Comparison of ENCODE assay signal across 11 cellular contexts in the genomic region with DNA sequence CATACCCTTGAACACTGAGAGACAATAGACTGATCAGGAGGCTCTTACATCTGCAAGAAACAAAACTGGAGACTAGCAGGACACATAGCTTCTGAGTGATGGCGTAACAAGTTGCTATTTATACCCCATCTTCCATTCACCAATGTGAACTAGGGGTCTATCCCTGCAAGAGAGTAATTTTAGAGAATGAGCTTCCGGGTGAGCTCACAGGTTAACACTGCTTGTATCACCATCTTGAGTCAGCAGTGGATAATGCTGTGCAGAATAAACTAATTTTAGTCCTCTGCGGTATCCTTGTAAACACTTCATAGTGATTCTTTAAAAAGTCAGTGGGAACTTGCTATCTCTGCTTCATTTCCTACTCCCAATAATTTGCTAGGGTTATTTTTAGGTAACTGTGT. TPM values are rescaled to one million over a fixed set of nuclear protein-coding genes. Genes with fewer than 3 reads are reported as not detected.
A peak's percentile ranks its signal among the peaks of the same experiment; 100 is the strongest.
DNase-seq lines count a peak whose midpoint lies in the region; ATAC-seq and TF ChIP-seq lines count a peak whose summit lies in the region.
"Not testable (repeated sequence)": the region's sequence is repeated elsewhere in the genome, so short reads cannot be mapped to it uniquely, and the experiment has no call there.
"Had no signal": no experiment of that assay in that cellular context is flagged by ENCODE, and none has a peak within 500 bp of the region (broad histone marks: within the 10 kb centered on the region; RNA-seq: fewer than 3 reads in every experiment).

No MANE protein-coding gene starts in this region.

- in situ Hi-C loops in ACHN (cut with HindIII; ENCODE audit: low pct_ligation_motif_present, low pct_unique_long_range_greater_than_20kb, low sequenced_read_pairs); IMR-90 (cut with MboI; ENCODE audit: low sequenced_read_pairs): not testable (repeated sequence)

- H3K9me3 ChIP-seq in IMR-90 (ENCODE audit: control insufficient read depth, insufficient read depth, low read length); fibroblast of lung (ENCODE audit: control insufficient read depth, insufficient read depth, low read depth, low read length); heart right ventricle; mesodermal cell (ENCODE audit: control insufficient read depth, low read length); tibial artery: not testable (repeated sequence)

- not testable (repeated sequence) for H3K56ac ChIP-seq in IMR-90 (ENCODE audit: extremely low read depth, insufficient read depth, low read length)

- not testable (repeated sequence) for BruUV-seq in IMR-90 (replicated peaks; lab: Mats Ljungman, UMichigan)

- not testable (repeated sequence) for H3K4me1 ChIP-seq in IMR-90 (ENCODE audit: control insufficient read depth, insufficient read depth, low read length)
- H3K4me1 ChIP-seq in fibroblast of lung (ENCODE audit: control insufficient read depth, extremely low read depth, insufficient read depth, low read length) (peaks cover 15% of the 10 kb centered on the region), heart right ventricle (peaks cover 0 to 28% (median 4%) of the 10 kb centered on the region in 9 donors), mesodermal cell (ENCODE audit: control insufficient read depth, insufficient read depth, low read length, poor library complexity, severe bottlenecking) (peaks cover 34% of the 10 kb centered on the region), tibial artery (peaks cover 0 to 35% (median 8%) of the 10 kb centered on the region in 4 donors)

- not testable (repeated sequence) for H2AFZ ChIP-seq in IMR-90 (replicated peaks; ENCODE audit: low read length, poor library complexity); fibroblast of lung (ENCODE audit: low read length)

- not testable (repeated sequence) for H4K5ac ChIP-seq in IMR-90 (ENCODE audit: low read depth, low read length)

- peak overlapping the region; percentile 88 for H2BK5ac ChIP-seq in IMR-90 (ENCODE audit: low read depth, low read length, poor library complexity, severe bottlenecking)

- H3K36me3 ChIP-seq in IMR-90 (ENCODE audit: control insufficient read depth, insufficient read depth, low read length); fibroblast of lung (ENCODE audit: control insufficient read depth, insufficient read depth, low read length); heart right ventricle; mesodermal cell (ENCODE audit: control insufficient read depth, insufficient read depth, low read length); tibial artery: not testable (repeated sequence)

- H3K79me2 ChIP-seq in fibroblast of lung (ENCODE audit: control insufficient read depth, insufficient read depth, low read length), result not testable (repeated sequence)

- H3K14ac ChIP-seq in IMR-90 (replicated peaks; ENCODE audit: low read depth, low read length), result peak overlapping the region; percentile 79; the same call in 1 of the 2 replicates

- ATAC-seq in IMR-90 (ENCODE audit: low read depth), result peak; percentile 58
- ATAC-seq in heart right ventricle, result peak; percentile 53 to 90 (median 82)

- peak overlapping the region in 1 of 2 experiments; percentile 66; a peak in 1 of 4 replicates for H4K8ac ChIP-seq in IMR-90 (ENCODE audit: low read depth in 2 of 2, low read length in 2 of 2)

- H3K4ac ChIP-seq in IMR-90 (ENCODE audit: low read depth, low read length), result not testable (repeated sequence)

- no CpG with 5 or more reads among the region's 3 CpGs for WGBS in IMR-90 (ENCODE audit: extremely low coverage in 2 of 2, insufficient read length in 1 of 2), 2 experiments
- WGBS in heart right ventricle, 2 donors, result 31 to 37% methylated on average over 2 of the region's 3 CpGs
- no CpG with 5 or more reads among the region's 3 CpGs for WGBS in mesodermal cell (ENCODE audit: insufficient coverage in 2 of 2), 2 experiments

- H3K4me3 ChIP-seq in IMR-90 (ENCODE audit: insufficient read depth, low read depth, low read length); fibroblast of lung (replicated peaks in 1 of 4; ENCODE audit: control extremely low read depth in 1 of 4, insufficient read depth in 1 of 4, low read depth in 3 of 4, low read length in 4 of 4); heart right ventricle; mesodermal cell (ENCODE audit: extremely low read depth, insufficient read depth, low read length, poor library complexity, severe bottlenecking); tibial artery: not testable (repeated sequence)

- intact Hi-C loops in IMR-90 (cut with micrococcal nuclease); heart right ventricle (cut with DNase I); tibial artery (cut with DNase I; ENCODE audit: low total_unique reads): not testable (repeated sequence)

- POLR2A ChIA-PET in IMR-90 (lab: Charles Lee; ENCODE audit: unreplicated experiment), result not testable (repeated sequence)

- H3K9ac ChIP-seq in IMR-90 (ENCODE audit: low read depth, low read length); fibroblast of lung (ENCODE audit: insufficient read depth, low read length): not testable (repeated sequence)

- H2BK20ac ChIP-seq in IMR-90 (ENCODE audit: low read depth, low read length), result not testable (repeated sequence)

- peaks cover 19% of the 10 kb centered on the region for H4K20me1 ChIP-seq in IMR-90 (ENCODE audit: insufficient read depth, low read length)
- H4K20me1 ChIP-seq in fibroblast of lung (ENCODE audit: control insufficient read depth, extremely low read depth, insufficient read depth, low read length), result not testable (repeated sequence)

- H2BK120ac ChIP-seq in IMR-90 (ENCODE audit: low read depth, low read length), result peak overlapping the region; percentile 74; the same call in 1 of the 2 replicates

- peaks cover 0 to 11% of the 10 kb centered on the region in 2 experiments; a peak in 3 of 4 replicates for H3K79me1 ChIP-seq in IMR-90 (ENCODE audit: low read depth in 1 of 2, low read length in 2 of 2)

- H2AK5ac ChIP-seq in IMR-90 (ENCODE audit: low read depth, low read length), result peak overlapping the region; percentile 67; the same call in 1 of the 2 replicates

- peak; percentile 32 for DNase-seq in ACHN
- peak; percentile 81 for DNase-seq in IMR-90
- DNase-seq in amniotic epithelial cell (ENCODE audit: low read depth), result peak; percentile 69
- peak; percentile 43 to 80 for DNase-seq in fibroblast of lung (ENCODE audit: low read depth in 2 of 2)
- DNase-seq in heart right ventricle, tibial artery: not testable (repeated sequence)
- DNase-seq in renal cortical epithelial cell (ENCODE audit: low read depth), result peak; percentile 26

- not testable (repeated sequence) for H3K27me3 ChIP-seq in IMR-90 (ENCODE audit: control insufficient read depth, insufficient read depth, low read length); fibroblast of lung (ENCODE audit: control insufficient read depth, insufficient read depth, low read length); heart right ventricle; tibial artery

- not testable (repeated sequence) for H2BK15ac ChIP-seq in IMR-90 (ENCODE audit: low read depth, low read length)

- not testable (repeated sequence) for H4K91ac ChIP-seq in IMR-90 (ENCODE audit: insufficient read depth, low read depth, low read length)

- H3K18ac ChIP-seq in IMR-90 (ENCODE audit: low read depth, low read length), result not testable (repeated sequence)

- CTCF ChIA-PET in IMR-90 (lab: Yijun Ruan, JAX), result not testable (repeated sequence)

- TF ChIP-seq CTCF in IMR-90 (conservative IDR thresholded peaks at IDR 0.05; ENCODE audit: low read depth, low read length); fibroblast of lung (conservative IDR thresholded peaks at IDR 0.05 in 1 of 2, IDR thresholded peaks at IDR 0.05 in 1 of 2; ENCODE audit: low read depth in 1 of 2, low read length in 2 of 2); heart right ventricle (IDR thresholded peaks at IDR 0.05); tibial artery (IDR thresholded peaks at IDR 0.05): not testable (repeated sequence)

- not testable (repeated sequence) for H2AK9ac ChIP-seq in IMR-90 (replicated peaks; ENCODE audit: low read depth, low read length, poor library complexity)

- dilution Hi-C loops in IMR-90 (cut with HindIII; ENCODE audit: low sequenced_read_pairs, unreplicated experiment), result not testable (repeated sequence)

- peak; percentile 36; the same call in 1 of the 2 replicates for TF ChIP-seq POLR2A in IMR-90 (IDR thresholded peaks at IDR 0.05; ENCODE audit: low read depth, low read length)

- 0 out of 2 replicates have a peak overlapping the region, but pooled peaks have one; percentile 19 for H3K4me2 ChIP-seq in IMR-90 (ENCODE audit: low read depth, low read length)
- H3K4me2 ChIP-seq in fibroblast of lung (ENCODE audit: extremely low read depth, insufficient read depth, low read length), result peak overlapping the region; percentile 54

- H3K27ac ChIP-seq in IMR-90 (ENCODE audit: insufficient read depth, low read length), result not testable (repeated sequence)
- peak overlapping the region; percentile 80 for H3K27ac ChIP-seq in fibroblast of lung (ENCODE audit: insufficient read depth, low read length)
- H3K27ac ChIP-seq in heart right ventricle, result peak overlapping the region in 8 of 10 donors; percentile 49 to 88 (median 76)
- peak overlapping the region; percentile 91 for H3K27ac ChIP-seq in mesodermal cell (ENCODE audit: low read depth, low read length, severe bottlenecking)
- peak overlapping the region; percentile 69 to 72 for H3K27ac ChIP-seq in tibial artery

- not testable (repeated sequence) for TF ChIP-seq RAD21 in IMR-90 (IDR thresholded peaks at IDR 0.05; ENCODE audit: low read length)

- not testable (repeated sequence) for H3K9me1 ChIP-seq in IMR-90 (ENCODE audit: insufficient read depth, low read length)

- not testable (repeated sequence) for H3K23ac ChIP-seq in IMR-90 (ENCODE audit: low read depth, low read length)

RNA-seq across cellular contexts. Expression of a gene that starts 55.0 kb away (rescaled TPM):
- 76.9 and 90.3 TPM in 2 replicates for total RNA-seq in IMR-90 (2012; rRNA removed)
- 819 and 905 TPM in 2 replicates for polyA plus RNA-seq in IMR-90 (2012; rRNA removed)
- 700 and 814 TPM in 2 replicates for polyA plus RNA-seq in IMR-90 (2012; cell fraction: cytosol; rRNA removed)
- polyA plus RNA-seq in IMR-90 (2012; cell fraction: nucleus; rRNA removed; ENCODE audit: low replicate concordance), result 1,179 and 1,372 TPM in 2 replicates
- total RNA-seq in fibroblast of lung, result 48.5 and 146 TPM in 2 replicates
- polyA plus RNA-seq in fibroblast of lung, result 531 and 635 TPM in 2 replicates
- 570 and 726 TPM in 2 replicates for polyA plus RNA-seq in fibroblast of lung (2012)
- 406 and 477 TPM in 2 replicates for polyA minus RNA-seq in fibroblast of lung (ENCODE audit: low replicate concordance)
- 1,000 to 10,000 TPM in 1 of 10 donors, 100 to 1,000 TPM in 1, 10 to 100 TPM in 8; 28.3 to 1,074 (median 62.8) TPM for total RNA-seq in heart right ventricle
- polyA plus RNA-seq in heart right ventricle, result 100 to 1,000 TPM in 1 of 2 donors, 10 to 100 TPM in 1; 27.4 to 157 TPM
- 311 TPM for polyA plus RNA-seq in mesodermal cell (2013, experiment 1 of 2)
- 252 TPM for polyA plus RNA-seq in mesodermal cell (2013, experiment 2 of 2)
- 96.7 and 212 TPM in 2 replicates for total RNA-seq in renal cortical epithelial cell
- total RNA-seq: activated CD4-positive, alpha-beta memory T cell treated with anti-CD3 and anti-CD28 coated beads, Interleukin-2, amount 10 ng/mL, durations not matched to agents 7 days and 5 days; activated naive CD4-positive, alpha-beta T cell treated with anti-CD3 and anti-CD28 coated beads, Interleukin-2, amount 50 U/mL, for 72 hours; T-helper 1 cell treated with Interleukin-12 subunit alpha and Interleukin-12 subunit beta and Interleukin-4 antibody, amounts not matched to agents 30 ng/mL and 1 ng/mL, for 36 hours had no signal
